ENCODE assay signal across 10 cellular contexts in genomic region chr18:79677840-79678239, GRCh38. TPM values are rescaled to one million over a fixed set of nuclear protein-coding genes. Genes with fewer than 3 reads are reported as not detected.
DNase-seq lines count a peak whose midpoint lies in the region; ATAC-seq and TF ChIP-seq lines count a peak whose summit lies in the region.
"Had no signal": no experiment of that assay in that cellular context is flagged by ENCODE, and none has a peak within 500 bp of the region (broad histone marks: within the 10 kb centered on the region; RNA-seq: fewer than 3 reads in every experiment).

No MANE protein-coding gene starts in this region.

- intact Hi-C loops in ascending aorta (cut with DNase I), result loop anchor here (2.0 to 5.0 kb wide), 2 partner anchors 311 to 354 kb away; partner anchors contain the start of genes RBFA and TXNL4A

- ATAC-seq in HG03280 (IDR thresholded peaks at IDR 0.05; ENCODE audit: unreplicated experiment) (no peak), HG02973 (IDR thresholded peaks at IDR 0.05; ENCODE audit: unreplicated experiment) (no peak)

- H2AFZ ChIP-seq in OCI-LY3 (ENCODE audit: low read depth, low read length), result no peak overlapping the region

- H3K4me2 ChIP-seq in DOHH2 (ENCODE audit: low read length) (peak overlapping the region; percentile 80), OCI-LY3 (ENCODE audit: low read length) (peak overlapping the region; percentile 76)

- peak overlapping the region; percentile 85 for H3K9ac ChIP-seq in OCI-LY3 (ENCODE audit: low read length)

- H3K27me3 ChIP-seq in DOHH2 (ENCODE audit: control insufficient read depth, low read length), result no peaks in the 10 kb centered on the region
- no peaks in the 10 kb centered on the region for H3K27me3 ChIP-seq in OCI-LY3 (ENCODE audit: low read depth, low read length)
- no peaks in the 10 kb centered on the region for H3K27me3 ChIP-seq in ascending aorta

- TF ChIP-seq CTCF in DOHH2 (IDR thresholded peaks at IDR 0.05; ENCODE audit: low read depth, low read length, poor library complexity, severe bottlenecking), result no peak
- TF ChIP-seq CTCF in OCI-LY3 (IDR thresholded peaks at IDR 0.05; ENCODE audit: low read depth, low read length), result no peak
- no peak for TF ChIP-seq CTCF in endothelial cell (IDR thresholded peaks at IDR 0.05; ENCODE audit: unreplicated experiment)
- TF ChIP-seq CTCF in progenitor cell of endocrine pancreas (IDR thresholded peaks at IDR 0.05; ENCODE audit: unreplicated experiment), result no peak
- TF ChIP-seq CTCF in ascending aorta (IDR thresholded peaks at IDR 0.05), result no peak

- no peak overlapping the region for H3K4me3 Mint-ChIP-seq in endothelial cell (ENCODE audit: unreplicated experiment)
- peak overlapping the region; percentile 96 for H3K4me3 Mint-ChIP-seq in progenitor cell of endocrine pancreas (ENCODE audit: low read depth)

- H3K27ac Mint-ChIP-seq in endothelial cell (ENCODE audit: unreplicated experiment) (peak overlapping the region; percentile 86), progenitor cell of endocrine pancreas (peak overlapping the region; percentile 99)

- no peak for DNase-seq in endothelial cell (ENCODE audit: low spot score)
- DNase-seq in progenitor cell of endocrine pancreas (ENCODE audit: low spot score, unreplicated experiment), result no peak
- DNase-seq in AG08395 (ENCODE audit: low spot score), result no peak
- no peak for DNase-seq in ascending aorta (ENCODE audit: low spot score in 2 of 2)
- DNase-seq: HCEC 1CT, kidney glomerular epithelial cell had no signal

- no peak overlapping the region for H3K27ac ChIP-seq in DOHH2 (ENCODE audit: low read depth, low read length)
- H3K27ac ChIP-seq in OCI-LY3 (ENCODE audit: low read length), result no peak overlapping the region
- no peak overlapping the region for H3K27ac ChIP-seq in ascending aorta

- peaks cover 17% of the 10 kb centered on the region for H4K20me1 ChIP-seq in DOHH2 (ENCODE audit: control insufficient read depth, insufficient read depth, low read depth, low read length)
- peaks cover 26% of the 10 kb centered on the region for H4K20me1 ChIP-seq in OCI-LY3 (ENCODE audit: insufficient read depth, low read length)

- H3K9me3 ChIP-seq in DOHH2 (ENCODE audit: control insufficient read depth, insufficient read depth, low read length) (no peaks in the 10 kb centered on the region), OCI-LY3 (ENCODE audit: insufficient read depth, low read length) (no peaks in the 10 kb centered on the region), ascending aorta (no peaks in the 10 kb centered on the region)

- peaks cover 38% of the 10 kb centered on the region for H3K4me1 ChIP-seq in DOHH2 (ENCODE audit: control insufficient read depth, low read length)
- peaks cover 19% of the 10 kb centered on the region for H3K4me1 ChIP-seq in OCI-LY3 (ENCODE audit: low read length)
- peaks cover 2 to 18% of the 10 kb centered on the region in 2 donors for H3K4me1 ChIP-seq in ascending aorta

- H3K36me3 Mint-ChIP-seq in endothelial cell (ENCODE audit: low read depth, unreplicated experiment), result no peaks in the 10 kb centered on the region
- H3K36me3 Mint-ChIP-seq in progenitor cell of endocrine pancreas (ENCODE audit: insufficient read depth), result peaks cover under 1% of the 10 kb centered on the region

- H3K9me2 ChIP-seq in DOHH2 (replicated peaks; ENCODE audit: control insufficient read depth, low read length), result no peaks in the 10 kb centered on the region

- H3K4me3 ChIP-seq in DOHH2 (ENCODE audit: low read length), result peak overlapping the region; percentile 93
- H3K4me3 ChIP-seq in OCI-LY3 (ENCODE audit: low read length), result peak overlapping the region; percentile 79
- H3K4me3 ChIP-seq in ascending aorta, result peak overlapping the region in 1 of 2 donors; percentile 92

- H3F3A ChIP-seq in DOHH2 (ENCODE audit: control insufficient read depth, insufficient read depth), result no peaks in the 10 kb centered on the region

- H3K36me3 ChIP-seq in DOHH2 (ENCODE audit: control insufficient read depth, low read length) (peaks cover 22% of the 10 kb centered on the region), OCI-LY3 (replicated peaks; ENCODE audit: low read depth, low read length) (peaks cover 35% of the 10 kb centered on the region), ascending aorta (peaks cover 0 to 14% of the 10 kb centered on the region in 2 donors)

- peaks cover 14% of the 10 kb centered on the region for H3K4me1 Mint-ChIP-seq in endothelial cell (ENCODE audit: unreplicated experiment)
- H3K4me1 Mint-ChIP-seq in progenitor cell of endocrine pancreas (ENCODE audit: low read depth), result peaks cover 32% of the 10 kb centered on the region

- peaks cover 13% of the 10 kb centered on the region for H3K27me3 Mint-ChIP-seq in endothelial cell (ENCODE audit: unreplicated experiment)
- H3K27me3 Mint-ChIP-seq in progenitor cell of endocrine pancreas, result no peaks in the 10 kb centered on the region

- H3K79me2 ChIP-seq in DOHH2 (ENCODE audit: control insufficient read depth, low read length) (peaks cover 53% of the 10 kb centered on the region), OCI-LY3 (ENCODE audit: low read length) (peaks cover 50% of the 10 kb centered on the region)

- H3K9me3 Mint-ChIP-seq in endothelial cell (ENCODE audit: unreplicated experiment) (no peaks in the 10 kb centered on the region), progenitor cell of endocrine pancreas (ENCODE audit: low read depth) (no peaks in the 10 kb centered on the region)

RNA-seq across cellular contexts. Expression of gene CTDP1, which starts 1.8 kb away (rescaled TPM):
- total RNA-seq in endothelial cell (ENCODE audit: unreplicated experiment) (34.2 TPM), progenitor cell of endocrine pancreas (23.9 and 24.9 TPM in 2 replicates), ascending aorta (31.7 TPM)
